34 cellular contexts compared by ENCODE assay signal in genomic region chr1:239418241-239418640, GRCh38. TPM values are rescaled to one million over a fixed set of nuclear protein-coding genes. Genes with fewer than 3 reads are reported as not detected.
"Had no signal": no experiment of that assay in that cellular context is flagged by ENCODE, and none has a peak within 500 bp of the region (broad histone marks: within the 10 kb centered on the region; RNA-seq: fewer than 3 reads in every experiment).

No MANE protein-coding gene starts in this region.

- DNase-seq: activated CD4-positive, alpha-beta T cell treated with anti-CD3 and anti-CD28 coated beads for 4 hours; activated CD4-positive, alpha-beta T cell treated with anti-CD3 and anti-CD28 coated beads, Interleukin-2, amount 50 U/mL, for 48 hours; activated CD8-positive, alpha-beta memory T cell treated with anti-CD3 and anti-CD28 coated beads, Interleukin-2, amount 50 U/mL, for 48 hours; activated gamma-delta T cell; activated naive CD4-positive, alpha-beta T cell treated with anti-CD3 and anti-CD28 coated beads, Interleukin-2, amount 10 ng/mL, durations not matched to agents 7 days and 5 days; activated naive CD8-positive, alpha-beta T cell treated with anti-CD3 and anti-CD28 coated beads, Interleukin-2, amount 10 ng/mL, durations not matched to agents 7 days and 5 days; activated T-cell treated with anti-CD3 and anti-CD28 coated beads, Interleukin-2, amount 50 U/mL, for 24 hours; cortex of kidney; effector memory CD8-positive, alpha-beta T cell; foreskin fibroblast; heart left ventricle; hypothalamus; immature natural killer cell; kidney; left colon; mammary epithelial cell; naive B cell; nephron progenitor cell; ovary; stimulated activated CD4-positive, alpha-beta T cell treated with anti-CD3 and anti-CD28 coated beads, Interleukin-1b, Interleukin-23, amount 100 ng/mL, for 48 hours; stimulated activated CD4-positive, alpha-beta T cell treated with anti-CD3 and anti-CD28 coated beads, Interleukin-4, amount 100 ng/mL, for 4 hours; stimulated activated CD8-positive, alpha-beta memory T cell treated with anti-CD3 and anti-CD28 coated beads, Interleukin-4, amount 100 ng/mL, for 48 hours; stimulated activated naive CD8-positive, alpha-beta T cell treated with anti-CD3 and anti-CD28 coated beads, Interleukin-15, amount 100 ng/mL, for 72 hours; substantia nigra; uterus had no signal

- FAIRE-seq: endothelial cell of umbilical vein, kidney had no signal

- H3K27me3 Mint-ChIP-seq: activated naive CD4-positive, alpha-beta T cell treated with anti-CD3 and anti-CD28 coated beads, Interleukin-2, amount 10 ng/mL, durations not matched to agents 7 days and 5 days; activated naive CD8-positive, alpha-beta T cell treated with anti-CD3 and anti-CD28 coated beads, Interleukin-2, amount 10 ng/mL, durations not matched to agents 7 days and 5 days; activated T-cell treated with anti-CD3 and anti-CD28 coated beads, Interleukin-2, amount 50 U/mL, for 24 hours; effector memory CD8-positive, alpha-beta T cell; naive B cell; stimulated activated memory B cell treated with anti-CD40 and anti-IgM and Interleukin-4, amounts not matched to agents 10 μg/mL and 1 μg/mL and 100 μg/mL, for 72 hours; type B pancreatic cell had no signal

- H3K4me1 ChIP-seq: ascending aorta, heart left ventricle, uterus had no signal

- H3K9me3 ChIP-seq: ascending aorta, heart left ventricle, ovary, uterus had no signal

- H3K27ac Mint-ChIP-seq: activated naive CD4-positive, alpha-beta T cell treated with anti-CD3 and anti-CD28 coated beads, Interleukin-2, amount 10 ng/mL, durations not matched to agents 7 days and 5 days; activated naive CD8-positive, alpha-beta T cell treated with anti-CD3 and anti-CD28 coated beads, Interleukin-2, amount 10 ng/mL, durations not matched to agents 7 days and 5 days; activated T-cell treated with anti-CD3 and anti-CD28 coated beads, Interleukin-2, amount 50 U/mL, for 24 hours; effector memory CD8-positive, alpha-beta T cell; immature natural killer cell; naive B cell; nephron progenitor cell; progenitor cell of endocrine pancreas; stimulated activated memory B cell treated with anti-CD40 and anti-IgM and Interleukin-4, amounts not matched to agents 10 μg/mL and 1 μg/mL and 100 μg/mL, for 72 hours; stimulated activated naive CD8-positive, alpha-beta T cell treated with anti-CD3 and anti-CD28 coated beads, Interleukin-15, amount 100 ng/mL, for 72 hours; type B pancreatic cell had no signal

- H3K4me3 Mint-ChIP-seq: activated naive CD4-positive, alpha-beta T cell treated with anti-CD3 and anti-CD28 coated beads, Interleukin-2, amount 10 ng/mL, durations not matched to agents 7 days and 5 days; activated naive CD8-positive, alpha-beta T cell treated with anti-CD3 and anti-CD28 coated beads, Interleukin-2, amount 10 ng/mL, durations not matched to agents 7 days and 5 days; activated T-cell treated with anti-CD3 and anti-CD28 coated beads, Interleukin-2, amount 50 U/mL, for 24 hours; brain; effector memory CD8-positive, alpha-beta T cell; immature natural killer cell; naive B cell; nephron progenitor cell; stimulated activated memory B cell treated with anti-CD40 and anti-IgM and Interleukin-4, amounts not matched to agents 10 μg/mL and 1 μg/mL and 100 μg/mL, for 72 hours; stimulated activated naive CD8-positive, alpha-beta T cell treated with anti-CD3 and anti-CD28 coated beads, Interleukin-15, amount 100 ng/mL, for 72 hours; type B pancreatic cell had no signal

- H3K36me3 ChIP-seq: ascending aorta, cardiac muscle cell, heart left ventricle, ovary, uterus had no signal

- H3K4me3 ChIP-seq: ascending aorta, cardiac muscle cell, heart left ventricle, ovary, smooth muscle cell, uterus had no signal

- H3K4me2 ChIP-seq: smooth muscle cell had no signal

- H3K9me3 Mint-ChIP-seq: activated naive CD8-positive, alpha-beta T cell treated with anti-CD3 and anti-CD28 coated beads, Interleukin-2, amount 10 ng/mL, durations not matched to agents 7 days and 5 days; activated T-cell treated with anti-CD3 and anti-CD28 coated beads, Interleukin-2, amount 50 U/mL, for 24 hours; effector memory CD8-positive, alpha-beta T cell; naive B cell; nephron progenitor cell; stimulated activated memory B cell treated with anti-CD40 and anti-IgM and Interleukin-4, amounts not matched to agents 10 μg/mL and 1 μg/mL and 100 μg/mL, for 72 hours; stimulated activated naive CD8-positive, alpha-beta T cell treated with anti-CD3 and anti-CD28 coated beads, Interleukin-15, amount 100 ng/mL, for 72 hours; type B pancreatic cell had no signal

- H3K36me3 Mint-ChIP-seq: activated naive CD4-positive, alpha-beta T cell treated with anti-CD3 and anti-CD28 coated beads, Interleukin-2, amount 10 ng/mL, durations not matched to agents 7 days and 5 days; activated naive CD8-positive, alpha-beta T cell treated with anti-CD3 and anti-CD28 coated beads, Interleukin-2, amount 10 ng/mL, durations not matched to agents 7 days and 5 days; brain; immature natural killer cell; naive B cell; stimulated activated memory B cell treated with anti-CD40 and anti-IgM and Interleukin-4, amounts not matched to agents 10 μg/mL and 1 μg/mL and 100 μg/mL, for 72 hours; type B pancreatic cell had no signal

- ATAC-seq: effector memory CD8-positive, alpha-beta T cell; heart left ventricle; left colon; stimulated activated memory B cell treated with anti-CD40 and anti-IgM and Interleukin-4, amounts not matched to agents 10 μg/mL and 1 μg/mL and 100 μg/mL, for 72 hours; stimulated activated naive CD8-positive, alpha-beta T cell treated with anti-CD3 and anti-CD28 coated beads, Interleukin-15, amount 100 ng/mL, for 72 hours had no signal

- H3K27ac ChIP-seq: ascending aorta, cardiac muscle cell, ovary, uterus, VCaP had no signal

- H3K4me1 Mint-ChIP-seq: activated naive CD4-positive, alpha-beta T cell treated with anti-CD3 and anti-CD28 coated beads, Interleukin-2, amount 10 ng/mL, durations not matched to agents 7 days and 5 days; activated naive CD8-positive, alpha-beta T cell treated with anti-CD3 and anti-CD28 coated beads, Interleukin-2, amount 10 ng/mL, durations not matched to agents 7 days and 5 days; immature natural killer cell; naive B cell; nephron progenitor cell; stimulated activated memory B cell treated with anti-CD40 and anti-IgM and Interleukin-4, amounts not matched to agents 10 μg/mL and 1 μg/mL and 100 μg/mL, for 72 hours had no signal

RNA-seq across cellular contexts. Expression of gene CHRM3, which starts 31.9 kb away (rescaled TPM):
- total RNA-seq: endothelial cell of umbilical vein had no signal
